In the genomic region with DNA sequence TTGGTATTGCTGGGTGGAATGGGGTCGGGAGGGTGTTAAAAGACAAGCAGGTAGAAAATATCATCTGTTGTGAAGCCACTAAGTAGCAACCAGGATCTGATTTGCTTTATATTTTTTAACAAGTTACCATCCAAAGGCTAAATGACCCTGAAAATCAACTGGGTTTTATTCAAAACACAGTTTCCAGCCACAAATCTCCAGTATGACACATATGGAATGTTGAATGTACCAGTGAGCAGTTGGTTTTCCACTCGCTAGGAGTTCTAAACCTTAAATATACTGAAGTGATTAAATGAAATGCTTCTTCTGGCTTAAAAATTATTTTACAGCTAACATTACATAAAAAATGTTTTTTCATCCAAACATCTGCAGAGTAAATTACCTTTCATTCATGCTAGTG, we compare ENCODE assay signal across 15 cellular contexts.
"Had no signal": no experiment of that assay in that cellular context is flagged by ENCODE, and none has a peak within 500 bp of the region (broad histone marks: within the 10 kb centered on the region; RNA-seq: fewer than 3 reads in every experiment).

No MANE protein-coding gene starts in this region.

- H3K36me3 ChIP-seq: lower lobe of right lung, upper lobe of right lung had no signal

- H3K4me1 ChIP-seq: testis, upper lobe of right lung had no signal

- ATAC-seq: activated T-cell treated with anti-CD3 and anti-CD28 coated beads, Interleukin-2, amount 50 U/mL, for 72 hours; effector memory CD8-positive, alpha-beta T cell; lower lobe of right lung; natural killer cell; stimulated activated naive CD8-positive, alpha-beta T cell treated with anti-CD3 and anti-CD28 coated beads, Interleukin-15, amount 100 ng/mL, for 72 hours; upper lobe of right lung had no signal

- H3K4me1 Mint-ChIP-seq: activated naive CD8-positive, alpha-beta T cell treated with anti-CD3 and anti-CD28 coated beads, Interleukin-2, amount 10 ng/mL, durations not matched to agents 7 days and 5 days; stimulated activated naive CD8-positive, alpha-beta T cell treated with anti-CD3 and anti-CD28 coated beads, Interleukin-15, amount 100 ng/mL, for 72 hours had no signal

- H3K4me3 Mint-ChIP-seq: activated CD4-positive, alpha-beta memory T cell treated with anti-CD3 and anti-CD28 coated beads for 36 hours; activated naive CD8-positive, alpha-beta T cell treated with anti-CD3 and anti-CD28 coated beads, Interleukin-2, amount 10 ng/mL, durations not matched to agents 7 days and 5 days; activated T-cell treated with anti-CD3 and anti-CD28 coated beads, Interleukin-2, amount 50 U/mL, for 72 hours; effector memory CD8-positive, alpha-beta T cell; natural killer cell; stimulated activated naive CD8-positive, alpha-beta T cell treated with anti-CD3 and anti-CD28 coated beads, Interleukin-15, amount 100 ng/mL, for 72 hours had no signal

- H3K9me3 Mint-ChIP-seq: activated CD4-positive, alpha-beta memory T cell treated with anti-CD3 and anti-CD28 coated beads for 36 hours; activated naive CD8-positive, alpha-beta T cell treated with anti-CD3 and anti-CD28 coated beads, Interleukin-2, amount 10 ng/mL, durations not matched to agents 7 days and 5 days; natural killer cell; stimulated activated naive CD8-positive, alpha-beta T cell treated with anti-CD3 and anti-CD28 coated beads, Interleukin-15, amount 100 ng/mL, for 72 hours had no signal

- DNase-seq: activated CD4-positive, alpha-beta memory T cell treated with anti-CD3 and anti-CD28 coated beads for 36 hours; activated gamma-delta T cell treated with Interleukin-2 at 50 U/mL for 16 hours; activated naive CD8-positive, alpha-beta T cell treated with anti-CD3 and anti-CD28 coated beads, Interleukin-2, amount 10 ng/mL, durations not matched to agents 7 days and 5 days; activated T-cell treated with anti-CD3 and anti-CD28 coated beads, Interleukin-2, amount 50 U/mL, for 72 hours; aorta; central memory CD4-positive, alpha-beta T cell; effector memory CD8-positive, alpha-beta T cell; hypothalamus; lower lobe of right lung; natural killer cell; nucleus accumbens; stimulated activated CD4-positive, alpha-beta T cell treated with anti-CD3 and anti-CD28 coated beads, Interleukin-4, amount 100 ng/mL, for 1 hour; stimulated activated naive CD8-positive, alpha-beta T cell treated with anti-CD3 and anti-CD28 coated beads, Interleukin-15, amount 100 ng/mL, for 72 hours; testis; upper lobe of right lung had no signal

- H3K27ac Mint-ChIP-seq: activated CD4-positive, alpha-beta memory T cell treated with anti-CD3 and anti-CD28 coated beads for 36 hours; activated naive CD8-positive, alpha-beta T cell treated with anti-CD3 and anti-CD28 coated beads, Interleukin-2, amount 10 ng/mL, durations not matched to agents 7 days and 5 days; activated T-cell treated with anti-CD3 and anti-CD28 coated beads, Interleukin-2, amount 50 U/mL, for 72 hours; effector memory CD8-positive, alpha-beta T cell; natural killer cell; stimulated activated naive CD8-positive, alpha-beta T cell treated with anti-CD3 and anti-CD28 coated beads, Interleukin-15, amount 100 ng/mL, for 72 hours had no signal

- H3K9me3 ChIP-seq: lower lobe of right lung, testis, upper lobe of right lung had no signal

- H3K36me3 Mint-ChIP-seq: activated CD4-positive, alpha-beta memory T cell treated with anti-CD3 and anti-CD28 coated beads for 36 hours; activated naive CD8-positive, alpha-beta T cell treated with anti-CD3 and anti-CD28 coated beads, Interleukin-2, amount 10 ng/mL, durations not matched to agents 7 days and 5 days; natural killer cell had no signal

- H3K4me3 ChIP-seq: lower lobe of right lung, testis, upper lobe of right lung had no signal

- H3K27me3 ChIP-seq: testis, upper lobe of right lung had no signal

- H3K27ac ChIP-seq: lower lobe of right lung, testis, upper lobe of right lung had no signal

- H3K27me3 Mint-ChIP-seq: activated CD4-positive, alpha-beta memory T cell treated with anti-CD3 and anti-CD28 coated beads for 36 hours; activated naive CD8-positive, alpha-beta T cell treated with anti-CD3 and anti-CD28 coated beads, Interleukin-2, amount 10 ng/mL, durations not matched to agents 7 days and 5 days; effector memory CD8-positive, alpha-beta T cell; stimulated activated naive CD8-positive, alpha-beta T cell treated with anti-CD3 and anti-CD28 coated beads, Interleukin-15, amount 100 ng/mL, for 72 hours had no signal
